Comparison of ENCODE assay signal across 13 cellular contexts in genomic region chr14:68704736-68705720, GRCh38.
DNase-seq lines count a peak whose midpoint lies in the region; ATAC-seq and TF ChIP-seq lines count a peak whose summit lies in the region.
"Had no signal": no experiment of that assay in that cellular context is flagged by ENCODE, and none has a peak within 500 bp of the region (broad histone marks: within the 10 kb centered on the region; RNA-seq: fewer than 3 reads in every experiment).

No MANE protein-coding gene starts in this region.

- no peak overlapping the region for H3K4me3 Mint-ChIP-seq in endodermal cell
- no peak overlapping the region for H3K4me3 Mint-ChIP-seq in neural crest cell
- H3K4me3 Mint-ChIP-seq: CD4-positive, CD25-positive, alpha-beta regulatory T cell; T-cell had no signal

- H3K36me3 ChIP-seq in endodermal cell (ENCODE audit: control insufficient read depth, insufficient read depth, low read length): no peaks in the 10 kb centered on the region

- ATAC-seq in HG02763 (IDR thresholded peaks at IDR 0.05; ENCODE audit: unreplicated experiment): no peak
- no peak for ATAC-seq in GM18511 (IDR thresholded peaks at IDR 0.05; ENCODE audit: unreplicated experiment)
- ATAC-seq in HG03280 (IDR thresholded peaks at IDR 0.05; ENCODE audit: unreplicated experiment): no peak
- ATAC-seq: T-cell had no signal

- H3K36me3 Mint-ChIP-seq in endodermal cell (ENCODE audit: low read depth) (no peaks in the 10 kb centered on the region), neural crest cell (ENCODE audit: low read depth) (peaks cover 2% of the 10 kb centered on the region)
- H3K36me3 Mint-ChIP-seq: CD4-positive, CD25-positive, alpha-beta regulatory T cell had no signal

- no peak overlapping the region for H3K9ac ChIP-seq in endodermal cell (ENCODE audit: extremely low read depth, low read length, poor library complexity, severe bottlenecking)

- H3K27ac Mint-ChIP-seq in endodermal cell (no peak overlapping the region), neural crest cell (ENCODE audit: unreplicated experiment) (peak overlapping the region; percentile 57)
- H3K27ac Mint-ChIP-seq: T-cell had no signal

- no peak overlapping the region for H3K4me3 ChIP-seq in endodermal cell (ENCODE audit: low read length)

- no peaks in the 10 kb centered on the region for H3K9me3 ChIP-seq in endodermal cell (ENCODE audit: control insufficient read depth, low read length)

- no peaks in the 10 kb centered on the region for H3K4me1 Mint-ChIP-seq in endodermal cell
- H3K4me1 Mint-ChIP-seq in neural crest cell: peaks cover 6% of the 10 kb centered on the region

- H3K4me1 ChIP-seq in endodermal cell (ENCODE audit: control insufficient read depth, insufficient read depth, low read length): no peaks in the 10 kb centered on the region

- DNase-seq in AG08395 (ENCODE audit: low spot score) (peak; percentile 72), M059J (ENCODE audit: low read depth) (peak; percentile 72), endodermal cell (peak; percentile 48), neural crest cell (ENCODE audit: low read depth, low spot score) (no peak), NCI-H2171 treated with DMSO at 0.1 percent for 48 hours (lab: John Stamatoyannopoulos, UW) (no peak)
- DNase-seq: CD4-positive, CD25-positive, alpha-beta regulatory T cell; cerebellar nuclear complex; glutamatergic neuron; NCI-H1092; T-cell had no signal

- no peaks in the 10 kb centered on the region for H3K27me3 ChIP-seq in endodermal cell (ENCODE audit: control insufficient read depth, insufficient read depth, low read length, poor library complexity, severe bottlenecking)

- TF ChIP-seq CTCF in endodermal cell (conservative IDR thresholded peaks at IDR 0.05) (no peak), neural crest cell (conservative IDR thresholded peaks at IDR 0.05) (no peak)

- 92% methylated on average over 9 to 16 of the region's 16 CpGs for WGBS in endodermal cell (ENCODE audit: insufficient coverage in 1 of 2, insufficient read length in 1 of 2), 2 experiments

- H3K27ac ChIP-seq in endodermal cell (ENCODE audit: low read depth, low read length): no peak overlapping the region

- H3K27me3 Mint-ChIP-seq in endodermal cell (ENCODE audit: insufficient read depth): peaks cover 5% of the 10 kb centered on the region
- H3K27me3 Mint-ChIP-seq in neural crest cell (ENCODE audit: low read depth): no peaks in the 10 kb centered on the region
- H3K27me3 Mint-ChIP-seq: CD4-positive, CD25-positive, alpha-beta regulatory T cell; T-cell had no signal

- H3K9me3 Mint-ChIP-seq in endodermal cell (peaks cover 9% of the 10 kb centered on the region), neural crest cell (peaks cover 6% of the 10 kb centered on the region)

Comparison
In these comparisons a context has a peak if more than half of its experiments do, and no peak if none do; other contexts are left out.
1. DNase-seq: peak in AG08395 (single experiment), M059J (single experiment) and endodermal cell (single experiment); none in neural crest cell (single experiment) and NCI-H2171 treated with DMSO at 0.1 percent for 48 hours (single experiment).